Comparison of ENCODE assay signal across 8 cellular contexts in genomic region chr1:235513495-235514366, GRCh38. TPM values are rescaled to one million over a fixed set of nuclear protein-coding genes. Genes with fewer than 3 reads are reported as not detected.
DNase-seq lines count a peak whose midpoint lies in the region; ATAC-seq and TF ChIP-seq lines count a peak whose summit lies in the region.

No MANE protein-coding gene starts in this region.

- H3K9me2 ChIP-seq in neural cell (ENCODE audit: insufficient read depth, low read length), result no peaks in the 10 kb centered on the region

- H3K36me3 ChIP-seq in esophagus muscularis mucosa (no peaks in the 10 kb centered on the region), neural cell (ENCODE audit: insufficient read depth, low read length) (no peaks in the 10 kb centered on the region)

- no peak for TF ChIP-seq EP300 in esophagus muscularis mucosa (IDR thresholded peaks at IDR 0.05)
- no peak for TF ChIP-seq EP300 in neural cell (conservative IDR thresholded peaks at IDR 0.05; ENCODE audit: poor library complexity, severe bottlenecking)

- H3K36me3 Mint-ChIP-seq in T-helper 17 cell (ENCODE audit: low read depth), result peaks cover 3% of the 10 kb centered on the region

- H3K27ac Mint-ChIP-seq in T-helper 17 cell, result peak overlapping the region; percentile 11

- H3K4me2 ChIP-seq in neural cell (ENCODE audit: low read length), result no peak overlapping the region

- H3K27ac ChIP-seq in esophagus muscularis mucosa (replicated peaks in 1 of 4), result no peak overlapping the region
- no peak overlapping the region for H3K27ac ChIP-seq in neural cell (ENCODE audit: low read length)

- no peaks in the 10 kb centered on the region for H3K79me2 ChIP-seq in neural cell (replicated peaks; ENCODE audit: insufficient read depth, low read length)

- H3K4me3 Mint-ChIP-seq in T-helper 17 cell, result no peak overlapping the region

- H3K4me1 Mint-ChIP-seq in T-helper 17 cell, result peaks cover 2% of the 10 kb centered on the region

- TF ChIP-seq CTCF in AG09309 (IDR thresholded peaks at IDR 0.05; ENCODE audit: control insufficient read depth, insufficient read depth, low read depth, low read length, missing control alignments) (peak; percentile 90), esophagus muscularis mucosa (IDR thresholded peaks at IDR 0.05) (peak; percentile 74 to 97 (median 84)), neural cell (IDR thresholded peaks at IDR 0.05; ENCODE audit: poor library complexity, severe bottlenecking) (peak; percentile 80)

- peak; percentile 38 for DNase-seq in AG09309 (ENCODE audit: low read depth)
- peak; percentile 51 for DNase-seq in GM04504 (ENCODE audit: low read depth)
- peak; percentile 61 for DNase-seq in NCI-H146 treated with DMSO at 0.1 percent for 48 hours (lab: John Stamatoyannopoulos, UW; ENCODE audit: unreplicated experiment)
- DNase-seq in T-helper 17 cell, result peak in 1 of 3 donors; percentile 28
- no peak for DNase-seq in esophagus muscularis mucosa (ENCODE audit: extremely low spot score)

- no peaks in the 10 kb centered on the region for H3F3A ChIP-seq in neural cell (ENCODE audit: insufficient read depth, low read length, poor library complexity, severe bottlenecking)

- TF ChIP-seq POLR2A in esophagus muscularis mucosa (IDR thresholded peaks at IDR 0.05; ENCODE audit: low read depth), result no peak

- intact Hi-C loops in esophagus muscularis mucosa (cut with DNase I), result loop anchor here (5.0 to 10.0 kb wide), 2 partner anchors 261 to 459 kb away; no protein-coding TSS in a partner anchor

- H3K9me3 ChIP-seq in T-helper 17 cell (ENCODE audit: control insufficient read depth, low read length, poor library complexity, severe bottlenecking) (no peaks in the 10 kb centered on the region), esophagus muscularis mucosa (no peaks in the 10 kb centered on the region), neural cell (ENCODE audit: low read length) (no peaks in the 10 kb centered on the region)

- peaks cover 17% of the 10 kb centered on the region for H3K27me3 Mint-ChIP-seq in T-helper 17 cell

- H3K27me3 ChIP-seq in esophagus muscularis mucosa, result no peaks in the 10 kb centered on the region
- H3K27me3 ChIP-seq in neural cell (ENCODE audit: insufficient read depth, low read depth, low read length), result no peaks in the 10 kb centered on the region

- H3K9ac ChIP-seq in neural cell (ENCODE audit: low read length), result no peak overlapping the region

- peak; percentile 57 for ATAC-seq in T-helper 17 cell
- ATAC-seq in GM19328 (IDR thresholded peaks at IDR 0.05; ENCODE audit: unreplicated experiment), result no peak
- no peak for ATAC-seq in GM21825 (IDR thresholded peaks at IDR 0.05; ENCODE audit: unreplicated experiment)

- no peaks in the 10 kb centered on the region for H4K20me1 ChIP-seq in neural cell (ENCODE audit: insufficient read depth)

- no peak overlapping the region for H2AFZ ChIP-seq in neural cell (ENCODE audit: low read depth, low read length)

- H3K4me3 ChIP-seq in AG09309 (ENCODE audit: control insufficient read depth, low read depth, low read length) (no peak overlapping the region), esophagus muscularis mucosa (no peak overlapping the region), neural cell (ENCODE audit: low read length) (no peak overlapping the region)

- H3K4me1 ChIP-seq in esophagus muscularis mucosa, result no peaks in the 10 kb centered on the region

- WGBS in esophagus muscularis mucosa, result 39% methylated on average over 8 of the region's 8 CpGs

- peak; percentile 75 for TF ChIP-seq RAD21 in neural cell (conservative IDR thresholded peaks at IDR 0.05)

TF ChIP-seq in neural cell, 6 proteins besides CTCF, POLR2A, EP300 and RAD21:
- TF ChIP-seq POLR2AphosphoS5 (IDR thresholded peaks at IDR 0.05) (no peak), EZH2 (IDR thresholded peaks at IDR 0.05; ENCODE audit: borderline replicate concordance, insufficient read depth, low read length, poor library complexity, severe bottlenecking) (no peak), TAF1 (IDR thresholded peaks at IDR 0.05; ENCODE audit: low read depth) (no peak), SMC3 (conservative IDR thresholded peaks at IDR 0.05; ENCODE audit: poor library complexity) (peak; percentile 77), REST (IDR thresholded peaks at IDR 0.05; ENCODE audit: borderline replicate concordance) (no peak), MXI1 (conservative IDR thresholded peaks at IDR 0.05; ENCODE audit: poor library complexity, severe bottlenecking) (no peak)

RNA-seq across cellular contexts. Expression of gene B3GALNT2, which starts 9.5 kb away (rescaled TPM):
- 1 to 10 TPM; 6.3 to 8.2 TPM for total RNA-seq in T-helper 17 cell
- 10 to 100 TPM; 49.0 to 68.4 (median 55.5) TPM for total RNA-seq in esophagus muscularis mucosa
- polyA plus RNA-seq in neural cell, result 19.0 and 29.0 TPM in 2 replicates
- 21.7 and 27.7 TPM in 2 replicates for polyA minus RNA-seq in neural cell

Comparison
In these comparisons a context has a peak if more than half of its experiments do, and no peak if none do; other contexts are left out.
1. RNA of gene B3GALNT2, which starts 9.5 kb away (total RNA-seq): 49.0 to 68.4 TPM in esophagus muscularis mucosa; 6.3 to 8.2 TPM in T-helper 17 cell; every median in the first group is over 4 times any median in the second.
2. Peak in every context shown above with its lines, with median percentiles within 50 percentile points of each other: CTCF ChIP-seq.